ENCODE assay signal across 23 cellular contexts in the genomic region with DNA sequence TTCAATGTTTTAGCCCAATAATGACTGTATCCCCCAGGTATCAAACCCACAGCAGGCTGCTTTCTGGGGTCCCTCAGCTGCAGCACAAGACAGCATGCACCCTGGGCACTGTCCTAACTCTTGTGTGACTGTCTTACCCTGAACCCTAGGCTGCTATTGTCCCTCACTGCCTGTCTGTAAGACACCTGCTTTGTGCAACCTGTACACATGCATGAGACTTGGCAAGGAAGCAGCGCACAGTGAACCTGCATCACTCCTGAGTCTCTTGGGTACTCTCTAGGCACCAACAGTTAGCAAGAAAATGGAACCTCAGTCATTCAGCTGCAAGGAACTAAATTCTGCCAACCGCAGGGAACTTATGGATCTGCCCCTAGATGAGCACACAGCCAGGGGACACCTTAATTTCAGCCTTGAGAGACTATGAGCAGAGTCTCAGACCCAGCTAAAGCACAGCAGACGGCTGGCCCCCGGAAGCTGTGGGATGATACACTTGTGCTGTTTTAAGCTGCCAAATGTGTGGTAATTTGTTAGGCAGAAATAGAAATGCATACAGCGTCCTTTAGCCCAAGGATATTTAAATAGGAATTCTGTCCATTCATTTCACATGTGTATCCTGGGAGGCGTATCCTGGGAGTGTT.
"Had no signal": no experiment of that assay in that cellular context is flagged by ENCODE, and none has a peak within 500 bp of the region (broad histone marks: within the 10 kb centered on the region; RNA-seq: fewer than 3 reads in every experiment).

No MANE protein-coding gene starts in this region.

- H3K9me3 Mint-ChIP-seq: immature natural killer cell; memory B cell; mesothelial cell of epicardium; natural killer cell treated with Interleukin-12 subunit alpha and Interleukin-12 subunit beta and Interleukin-15 and Interleukin-18, amount 100 ng/mL, for 72 hours; neural progenitor cell; type B pancreatic cell had no signal

- H2AFZ ChIP-seq: neural progenitor cell, parathyroid adenoma had no signal

- DNase-seq: cortex of kidney; effector CD8-positive, alpha-beta T cell; immature natural killer cell; kidney; left cardiac atrium; left ventricle myocardium inferior; lower lobe of right lung; psoas muscle; retina; right lobe of liver; stimulated activated CD4-positive, alpha-beta T cell treated with anti-CD3 and anti-CD28 coated beads, Interleukin-15, amount 100 ng/mL, for 24 hours; stimulated activated naive CD4-positive, alpha-beta T cell treated with Interleukin-2 at 50 U/mL for 16 hours; thyroid gland had no signal

- ATAC-seq: left cardiac atrium; lower lobe of right lung; natural killer cell treated with Interleukin-12 subunit alpha and Interleukin-12 subunit beta and Interleukin-15 and Interleukin-18, amount 100 ng/mL, for 72 hours; psoas muscle; right lobe of liver had no signal

- H3K27me3 ChIP-seq: dorsolateral prefrontal cortex, neural progenitor cell, right lobe of liver, suprapubic skin, thyroid gland had no signal

- H3K27ac ChIP-seq: left ventricle myocardium inferior, lower lobe of right lung, neural progenitor cell, parathyroid adenoma, psoas muscle, right lobe of liver, suprapubic skin, thyroid gland had no signal

- H3K36me3 ChIP-seq: left ventricle myocardium inferior, lower lobe of right lung, neural progenitor cell, right lobe of liver, suprapubic skin, thyroid gland had no signal

- H3K4me3 ChIP-seq: dorsolateral prefrontal cortex, left ventricle myocardium inferior, lower lobe of right lung, neural progenitor cell, psoas muscle, right lobe of liver, suprapubic skin, thyroid gland had no signal

- H3K27ac Mint-ChIP-seq: immature natural killer cell, memory B cell, mesothelial cell of epicardium, neural progenitor cell, type B pancreatic cell had no signal

- H3K9me3 ChIP-seq: left ventricle myocardium inferior, lower lobe of right lung, psoas muscle, right lobe of liver, suprapubic skin, thyroid gland had no signal

- H3K4me1 ChIP-seq: parathyroid adenoma, psoas muscle, right lobe of liver had no signal

- H3K4me1 Mint-ChIP-seq: immature natural killer cell, memory B cell, mesothelial cell of epicardium had no signal

- H3K9ac ChIP-seq: neural progenitor cell, parathyroid adenoma had no signal

- H3K36me3 Mint-ChIP-seq: immature natural killer cell; memory B cell; mesothelial cell of epicardium; natural killer cell treated with Interleukin-12 subunit alpha and Interleukin-12 subunit beta and Interleukin-15 and Interleukin-18, amount 100 ng/mL, for 72 hours; neural progenitor cell; type B pancreatic cell had no signal

- H3K4me3 Mint-ChIP-seq: immature natural killer cell; memory B cell; mesothelial cell of epicardium; natural killer cell treated with Interleukin-12 subunit alpha and Interleukin-12 subunit beta and Interleukin-15 and Interleukin-18, amount 100 ng/mL, for 72 hours; neural progenitor cell; type B pancreatic cell had no signal

- H3K27me3 Mint-ChIP-seq: type B pancreatic cell had no signal

- FAIRE-seq: frontal cortex, kidney, urothelium cell line had no signal
